In genomic region chr11:122398851-122399250, GRCh38 we compare ENCODE assay signal across 25 cellular contexts.
"Had no signal": no experiment of that assay in that cellular context is flagged by ENCODE, and none has a peak within 500 bp of the region (broad histone marks: within the 10 kb centered on the region; RNA-seq: fewer than 3 reads in every experiment).

No MANE protein-coding gene starts in this region.

- H3K36me3 Mint-ChIP-seq: mesothelial cell of epicardium; naive B cell; natural killer cell; stimulated activated memory B cell treated with anti-CD40 and anti-IgM and Interleukin-4, amounts not matched to agents 10 μg/mL and 1 μg/mL and 100 μg/mL, for 72 hours; type B pancreatic cell had no signal

- H3K4me3 Mint-ChIP-seq: mesothelial cell of epicardium; naive B cell; natural killer cell; nephron progenitor cell; stimulated activated memory B cell treated with anti-CD40 and anti-IgM and Interleukin-4, amounts not matched to agents 10 μg/mL and 1 μg/mL and 100 μg/mL, for 72 hours; type B pancreatic cell had no signal

- H3K27ac ChIP-seq: lower lobe of right lung, ovary, right lobe of liver, tibial nerve, uterus had no signal

- ATAC-seq: left lobe of liver, lower lobe of right lung, natural killer cell, right lobe of liver had no signal

- H3K4me2 ChIP-seq: smooth muscle cell had no signal

- H3K27me3 ChIP-seq: ovary, right atrium auricular region, right lobe of liver, tibial nerve, uterus had no signal

- H3K9me3 ChIP-seq: lower lobe of right lung, ovary, right atrium auricular region, right lobe of liver, tibial nerve, uterus had no signal

- H3K27ac Mint-ChIP-seq: mesothelial cell of epicardium; naive B cell; natural killer cell; nephron progenitor cell; progenitor cell of endocrine pancreas; stimulated activated memory B cell treated with anti-CD40 and anti-IgM and Interleukin-4, amounts not matched to agents 10 μg/mL and 1 μg/mL and 100 μg/mL, for 72 hours; type B pancreatic cell had no signal

- H3K36me3 ChIP-seq: lower lobe of right lung, ovary, right atrium auricular region, right lobe of liver, tibial nerve, uterus had no signal

- H3K9me3 Mint-ChIP-seq: mesothelial cell of epicardium; natural killer cell; nephron progenitor cell; stimulated activated naive CD8-positive, alpha-beta T cell treated with anti-CD3 and anti-CD28 coated beads, Interleukin-15, amount 100 ng/mL, for 72 hours; type B pancreatic cell had no signal

- H3K4me1 Mint-ChIP-seq: mesothelial cell of epicardium; naive B cell; natural killer cell; stimulated activated memory B cell treated with anti-CD40 and anti-IgM and Interleukin-4, amounts not matched to agents 10 μg/mL and 1 μg/mL and 100 μg/mL, for 72 hours had no signal

- H3K27me3 Mint-ChIP-seq: progenitor cell of endocrine pancreas; stimulated activated memory B cell treated with anti-CD40 and anti-IgM and Interleukin-4, amounts not matched to agents 10 μg/mL and 1 μg/mL and 100 μg/mL, for 72 hours; stimulated activated naive CD8-positive, alpha-beta T cell treated with anti-CD3 and anti-CD28 coated beads, Interleukin-15, amount 100 ng/mL, for 72 hours; type B pancreatic cell had no signal

- H3K4me3 ChIP-seq: lower lobe of right lung, ovary, right atrium auricular region, right lobe of liver, smooth muscle cell, tibial nerve, uterus had no signal

- DNase-seq: hippocampal formation; kidney glomerular epithelial cell; lower lobe of right lung; mesendoderm; naive B cell; natural killer cell; nephron progenitor cell; ovary; right lobe of liver; stimulated activated CD4-positive, alpha-beta T cell treated with anti-CD3 and anti-CD28 coated beads, Interleukin-1b, Interleukin-23, amount 100 ng/mL, for 48 hours; stimulated activated CD4-positive, alpha-beta T cell treated with anti-CD3 and anti-CD28 coated beads, Interleukin-2, amount 100 ng/mL, for 48 hours; stimulated activated CD4-positive, alpha-beta T cell treated with anti-CD3 and anti-CD28 coated beads, Interleukin-4, amount 100 ng/mL, for 4 hours; stimulated activated CD8-positive, alpha-beta memory T cell treated with anti-CD3 and anti-CD28 coated beads, Interleukin-4, amount 100 ng/mL, for 48 hours; stimulated activated naive CD4-positive, alpha-beta T cell treated with Interleukin-2 at 50 U/mL for 16 hours; substantia nigra; uterus had no signal

- H3K4me1 ChIP-seq: lower lobe of right lung, right atrium auricular region, right lobe of liver, tibial nerve, uterus had no signal
